In genomic region chr1:207625504-207626071, GRCh38 we compare ENCODE assay signal across 13 cellular contexts. TPM values are rescaled to one million over a fixed set of nuclear protein-coding genes. Genes with fewer than 3 reads are reported as not detected.
"Had no signal": no experiment of that assay in that cellular context is flagged by ENCODE, and none has a peak within 500 bp of the region (broad histone marks: within the 10 kb centered on the region; RNA-seq: fewer than 3 reads in every experiment).

No MANE protein-coding gene starts in this region.

RNA-seq across cellular contexts. Expression of gene CR1L, which starts 19.3 kb away (rescaled TPM):
- total RNA-seq: dermis blood vessel endothelial cell, esophagus mucosa, esophagus squamous epithelium, gastrocnemius medialis, glomerular endothelial cell, kidney epithelial cell, left cardiac atrium, left ventricle myocardium superior, lower leg skin, lung microvascular endothelial cell, mucosa of gallbladder had no signal
- polyA plus RNA-seq: heart right ventricle, keratinocyte had no signal
